ENCODE assay signal across 19 cellular contexts in genomic region chr5:57157191-57157590, GRCh38.
"Had no signal": no experiment of that assay in that cellular context is flagged by ENCODE, and none has a peak within 500 bp of the region (broad histone marks: within the 10 kb centered on the region; RNA-seq: fewer than 3 reads in every experiment).

No MANE protein-coding gene starts in this region.

- H3K36me3 Mint-ChIP-seq: immature natural killer cell; stimulated activated memory B cell treated with anti-CD40 and anti-IgM and Interleukin-4, amounts not matched to agents 10 μg/mL and 1 μg/mL and 100 μg/mL, for 72 hours had no signal

- H3K9me3 ChIP-seq: colonic mucosa, gastrocnemius medialis, testis, tibial nerve had no signal

- H3K27ac Mint-ChIP-seq: immature natural killer cell; naive thymus-derived CD4-positive, alpha-beta T cell; nephron progenitor cell; stimulated activated memory B cell treated with anti-CD40 and anti-IgM and Interleukin-4, amounts not matched to agents 10 μg/mL and 1 μg/mL and 100 μg/mL, for 72 hours had no signal

- H3K4me1 ChIP-seq: colonic mucosa, gastrocnemius medialis, left ventricle myocardium inferior, psoas muscle, spleen, testis, tibial nerve had no signal

- H3K27me3 Mint-ChIP-seq: stimulated activated memory B cell treated with anti-CD40 and anti-IgM and Interleukin-4, amounts not matched to agents 10 μg/mL and 1 μg/mL and 100 μg/mL, for 72 hours; stimulated activated naive CD8-positive, alpha-beta T cell treated with anti-CD3 and anti-CD28 coated beads, Interleukin-15, amount 100 ng/mL, for 72 hours had no signal

- H3K27ac ChIP-seq: colonic mucosa, gastrocnemius medialis, left ventricle myocardium inferior, psoas muscle, spleen, testis, tibial nerve had no signal

- DNase-seq: colonic mucosa; effector CD4-positive, alpha-beta T cell; gastrocnemius medialis; immature natural killer cell; left cardiac atrium; left ventricle myocardium inferior; naive thymus-derived CD4-positive, alpha-beta T cell; nephron progenitor cell; psoas muscle; retina; spleen; stimulated activated CD4-positive, alpha-beta T cell treated with anti-CD3 and anti-CD28 coated beads, Interleukin-15, amount 100 ng/mL, for 24 hours; stimulated activated CD4-positive, alpha-beta T cell treated with anti-CD3 and anti-CD28 coated beads, Interleukin-1b, Interleukin-23, amount 100 ng/mL, for 48 hours; stimulated activated CD4-positive, alpha-beta T cell treated with anti-CD3 and anti-CD28 coated beads, Interleukin-4, amount 100 ng/mL, for 24 hours; stimulated activated naive CD8-positive, alpha-beta T cell treated with anti-CD3 and anti-CD28 coated beads, Interleukin-15, amount 100 ng/mL, for 72 hours; testis had no signal

- H3K4me3 ChIP-seq: colonic mucosa, gastrocnemius medialis, left ventricle myocardium inferior, lung, psoas muscle, spleen, testis, tibial nerve had no signal

- H3K36me3 ChIP-seq: colonic mucosa, gastrocnemius medialis, left ventricle myocardium inferior, spleen, tibial nerve had no signal

- H3K27me3 ChIP-seq: colonic mucosa, gastrocnemius medialis, spleen, testis, tibial nerve had no signal

- H3K4me1 Mint-ChIP-seq: immature natural killer cell; naive thymus-derived CD4-positive, alpha-beta T cell; nephron progenitor cell; stimulated activated memory B cell treated with anti-CD40 and anti-IgM and Interleukin-4, amounts not matched to agents 10 μg/mL and 1 μg/mL and 100 μg/mL, for 72 hours; stimulated activated naive CD8-positive, alpha-beta T cell treated with anti-CD3 and anti-CD28 coated beads, Interleukin-15, amount 100 ng/mL, for 72 hours had no signal

- H3K4me3 Mint-ChIP-seq: immature natural killer cell; naive thymus-derived CD4-positive, alpha-beta T cell; nephron progenitor cell; stimulated activated memory B cell treated with anti-CD40 and anti-IgM and Interleukin-4, amounts not matched to agents 10 μg/mL and 1 μg/mL and 100 μg/mL, for 72 hours; stimulated activated naive CD8-positive, alpha-beta T cell treated with anti-CD3 and anti-CD28 coated beads, Interleukin-15, amount 100 ng/mL, for 72 hours had no signal
